ENCODE assay signal across 1 cellular context in genomic region chr6:56356431-56356830, GRCh38.
TF ChIP-seq lines count a peak whose summit lies in the region.

No MANE protein-coding gene starts in this region.

TF ChIP-seq in SK-N-SH, 30 proteins besides CTCF, POLR2A, EP300 and RAD21 (continued from another document):
- TF ChIP-seq ZBTB33 (IDR thresholded peaks at IDR 0.05; ENCODE audit: borderline replicate concordance, low read depth), result 0 out of 2 replicates have a peak, but pooled peaks have one; percentile 34
- no peak for TF ChIP-seq RFX5 (IDR thresholded peaks at IDR 0.05; ENCODE audit: low read length)
- TF ChIP-seq RCOR1 (IDR thresholded peaks at IDR 0.05; ENCODE audit: low read length), result no peak
- TF ChIP-seq EZH2phosphoT487 (IDR thresholded peaks at IDR 0.05; ENCODE audit: borderline replicate concordance, low read depth), result no peak
- no peak for TF ChIP-seq TAF1 (IDR thresholded peaks at IDR 0.05; ENCODE audit: borderline replicate concordance, low read depth, low read length)
- TF ChIP-seq JUND (IDR thresholded peaks at IDR 0.05), result peak; percentile 49; the same call in 1 of the 2 replicates
- peak; percentile 92 for TF ChIP-seq TCF12 (IDR thresholded peaks at IDR 0.05)
- TF ChIP-seq FOXM1 (IDR thresholded peaks at IDR 0.05; ENCODE audit: low read depth), result peak; percentile 47; the same call in 1 of the 2 replicates
- TF ChIP-seq CHD2 (IDR thresholded peaks at IDR 0.05; ENCODE audit: low read length, partially characterized antibody), result no peak
- 0 out of 2 replicates have a peak, but pooled peaks have one; percentile 61 for TF ChIP-seq MAX (IDR thresholded peaks at IDR 0.05; ENCODE audit: low read depth)
- peak; percentile 87 for TF ChIP-seq PBX3 (IDR thresholded peaks at IDR 0.05)
- no peak for TF ChIP-seq MEF2A (IDR thresholded peaks at IDR 0.05; ENCODE audit: borderline replicate concordance, low read depth)
- peak; percentile 85 for TF ChIP-seq TEAD4 (IDR thresholded peaks at IDR 0.05; ENCODE audit: borderline replicate concordance, insufficient read depth)
- no peak for TF ChIP-seq USF1 (IDR thresholded peaks at IDR 0.05; ENCODE audit: borderline replicate concordance, low read depth)
- no peak for TF ChIP-seq SMC3 (IDR thresholded peaks at IDR 0.05; ENCODE audit: low read depth, low read length)
- TF ChIP-seq NFIC (IDR thresholded peaks at IDR 0.05; ENCODE audit: borderline replicate concordance), result peak; percentile 91
- TF ChIP-seq GABPA (IDR thresholded peaks at IDR 0.05; ENCODE audit: low read depth), result no peak
- no peak for TF ChIP-seq RXRA (IDR thresholded peaks at IDR 0.05; ENCODE audit: borderline replicate concordance, low read depth)
- no peak for TF ChIP-seq IRF3 (IDR thresholded peaks at IDR 0.05; ENCODE audit: low read depth, low read length)
- TF ChIP-seq POLR2AphosphoS5 (IDR thresholded peaks at IDR 0.05; ENCODE audit: low read depth, low read length), result no peak; the same call in 1 of the 2 replicates
- no peak for TF ChIP-seq GATA2 (CRISPR knock-in tag; IDR thresholded peaks at IDR 0.05)
